In genomic region chr1:8462298-8462946, GRCh38 we compare ENCODE assay signal across 7 cellular contexts.
A peak's percentile ranks its signal among the peaks of the same experiment; 100 is the strongest.
DNase-seq lines count a peak whose midpoint lies in the region; ATAC-seq and TF ChIP-seq lines count a peak whose summit lies in the region.

No MANE protein-coding gene starts in this region.

- TF ChIP-seq CTCF in HEK293 (tag by site-specific recombination; IDR thresholded peaks at IDR 0.05) (no peak), left lung (IDR thresholded peaks at IDR 0.05) (no peak), spleen (IDR thresholded peaks at IDR 0.05 in 8 of 11, conservative IDR thresholded peaks at IDR 0.05 in 3 of 11) (no peak)

- 82 to 87% (median 84%) methylated on average over 15 of the region's 15 CpGs for WGBS in spleen, 5 donors

- peaks cover 34% of the 10 kb centered on the region for H3K4me1 ChIP-seq in HEK293 (ENCODE audit: control insufficient read depth, insufficient read depth, low read length)
- peaks cover 28 to 56% of the 10 kb centered on the region in 2 donors for H3K4me1 ChIP-seq in left lung
- H3K4me1 ChIP-seq in spleen: peaks cover 39 to 99% (median 74%) of the 10 kb centered on the region in 6 donors

- DNase-seq in activated naive CD8-positive, alpha-beta T cell treated with anti-CD3 and anti-CD28 coated beads for 36 hours: no peak
- DNase-seq in left lung (no peak), spleen (no peak), H4 (ENCODE audit: low spot score) (no peak)
- no peak for DNase-seq in central memory CD4-positive, alpha-beta T cell

- H3K36me3 ChIP-seq in HEK293 (ENCODE audit: control insufficient read depth in 2 of 2, insufficient read depth in 1 of 2, low read length in 2 of 2) (peaks cover 0 to 6% of the 10 kb centered on the region in 2 experiments; a peak in 1 of 3 replicates), left lung (no peaks in the 10 kb centered on the region), spleen (peaks cover 0 to 27% (median 2%) of the 10 kb centered on the region in 6 donors)

- peak overlapping the region; percentile 52 for H3K27ac Mint-ChIP-seq in activated naive CD8-positive, alpha-beta T cell treated with anti-CD3 and anti-CD28 coated beads for 36 hours

- no peaks in the 10 kb centered on the region for H3K9me3 Mint-ChIP-seq in activated naive CD8-positive, alpha-beta T cell treated with anti-CD3 and anti-CD28 coated beads for 36 hours

- H3K27ac ChIP-seq in HEK293 (ENCODE audit: extremely low read depth, low read depth, low read length) (no peak overlapping the region), left lung (peak overlapping the region; percentile 73 to 74), spleen (peak overlapping the region; percentile 58 to 80 (median 75))

- H3K27me3 Mint-ChIP-seq in activated naive CD8-positive, alpha-beta T cell treated with anti-CD3 and anti-CD28 coated beads for 36 hours: no peaks in the 10 kb centered on the region

- peaks cover 11% of the 10 kb centered on the region for H3K36me3 Mint-ChIP-seq in activated naive CD8-positive, alpha-beta T cell treated with anti-CD3 and anti-CD28 coated beads for 36 hours

- CTCF ChIA-PET in HEK293 (lab: Yijun Ruan, JAX): interaction anchor here (0.6 kb wide), 2 partner anchors 55 to 302 kb away, joined by 3 to 4 read pairs; no protein-coding TSS in a partner anchor

- ATAC-seq in left lung: no peak
- ATAC-seq in GM19455 (IDR thresholded peaks at IDR 0.05; ENCODE audit: unreplicated experiment): no peak

- peaks cover 32% of the 10 kb centered on the region for H3K4me1 Mint-ChIP-seq in activated naive CD8-positive, alpha-beta T cell treated with anti-CD3 and anti-CD28 coated beads for 36 hours

- H3K27me3 ChIP-seq in left lung (no peaks in the 10 kb centered on the region), spleen (replicated peaks in 1 of 7) (no peaks in the 10 kb centered on the region)

- H3K4me3 Mint-ChIP-seq in activated naive CD8-positive, alpha-beta T cell treated with anti-CD3 and anti-CD28 coated beads for 36 hours: no peak overlapping the region

- no peak for TF ChIP-seq POLR2A in spleen (IDR thresholded peaks at IDR 0.05)

- H3K4me3 ChIP-seq in HEK293 (ENCODE audit: low read depth, low read length) (no peak overlapping the region), left lung (no peak overlapping the region), spleen (no peak overlapping the region)

- POLR2A ChIA-PET in HEK293 (lab: Yijun Ruan, JAX): interaction anchor here (0.6 to 1.0 kb wide), 2 partner anchors 63 to 295 kb away, joined by 3 to 5 read pairs; no protein-coding TSS in a partner anchor

- no peaks in the 10 kb centered on the region for H3K9me3 ChIP-seq in HEK293 (ENCODE audit: control insufficient read depth, insufficient read depth, low read depth, low read length)
- H3K9me3 ChIP-seq in left lung: no peaks in the 10 kb centered on the region
- no peaks in the 10 kb centered on the region for H3K9me3 ChIP-seq in spleen

- intact Hi-C loops in left lung (cut with DNase I) (no loop called here), spleen (cut with DNase I; ENCODE audit: low total_unique reads) (no loop called here)

TF ChIP-seq in HEK293, 187 proteins besides CTCF, POLR2A, EP300 and RAD21:
- TF ChIP-seq ZNF777 (tag by site-specific recombination; IDR thresholded peaks at IDR 0.05; ENCODE audit: borderline replicate concordance) (no peak), ZNF121 (tag by site-specific recombination; IDR thresholded peaks at IDR 0.05) (peak; percentile 93)
